ENCODE assay signal across 8 cellular contexts in genomic region chr9:125262217-125262991, GRCh38. TPM values are rescaled to one million over a fixed set of nuclear protein-coding genes. Genes with fewer than 3 reads are reported as not detected.
DNase-seq lines count a peak whose midpoint lies in the region; ATAC-seq lines count a peak whose summit lies in the region.

No MANE protein-coding gene starts in this region.

- H3K4me3 ChIP-seq in GM23248 (peak overlapping the region; percentile 88), mesodermal cell (ENCODE audit: extremely low read depth, insufficient read depth, low read length, poor library complexity, severe bottlenecking) (peak overlapping the region; percentile 97)

- peak overlapping the region; percentile 92 for H3K9ac ChIP-seq in GM23248

- H3K36me3 ChIP-seq in GM23248 (ENCODE audit: low read depth) (no peaks in the 10 kb centered on the region), mesodermal cell (ENCODE audit: control insufficient read depth, insufficient read depth, low read length) (peaks cover 30% of the 10 kb centered on the region)

- in situ Hi-C loops in GM23248 (cut with MboI) = no loop called here

- H3K4me2 ChIP-seq in GM23248 (ENCODE audit: unreplicated experiment) = peak overlapping the region; percentile 96

- H3K27me3 ChIP-seq in GM23248 (replicated peaks; ENCODE audit: insufficient read depth) = no peaks in the 10 kb centered on the region

- no peaks in the 10 kb centered on the region for H4K20me1 ChIP-seq in GM23248 (ENCODE audit: insufficient read depth)

- no peak for ATAC-seq in GM21619 (IDR thresholded peaks at IDR 0.05; ENCODE audit: unreplicated experiment)

- H3F3A ChIP-seq in GM23248 (ENCODE audit: insufficient read depth) = no peaks in the 10 kb centered on the region

- H3K27ac ChIP-seq in GM23248 = peak overlapping the region; percentile 47
- H3K27ac ChIP-seq in caudate nucleus (ENCODE audit: low read depth, low read length) = peak overlapping the region; percentile 70
- peak overlapping the region; percentile 62 for H3K27ac ChIP-seq in mesodermal cell (ENCODE audit: low read depth, low read length, severe bottlenecking)

- WGBS in GM23248 (ENCODE audit: low coverage in 1 of 2, low lambda C conversion rate in 2 of 2, missing lambda C conversion rate in 2 of 2), 2 experiments = 7 to 12% methylated on average over 9 to 17 of the region's 17 CpGs
- WGBS in mesodermal cell (ENCODE audit: insufficient coverage in 2 of 2), 2 experiments = 3 to 5% methylated on average over 10 to 11 of the region's 17 CpGs

- H3K9me2 ChIP-seq in GM23248 (ENCODE audit: insufficient read depth) = no peaks in the 10 kb centered on the region

- DNase-seq in DMS79 treated with DMSO at 0.1 percent for 48 hours (lab: John Stamatoyannopoulos, UW) (peak; percentile 54), DMS79 (lab: John Stamatoyannopoulos, UW) (no peak), GM23248 (peak; percentile 53), NCI-H1092 treated with DMSO at 0.1 percent for 48 hours (lab: John Stamatoyannopoulos, UW) (peak; percentile 38), caudate nucleus (lab: John Stamatoyannopoulos, UW) (peak in 1 of 61 donors; percentile 16), globus pallidus (ENCODE audit: low spot score) (no peak)

- H3K9me3 ChIP-seq in GM23248 (ENCODE audit: low read depth) (no peaks in the 10 kb centered on the region), mesodermal cell (ENCODE audit: control insufficient read depth, low read length) (no peaks in the 10 kb centered on the region)

- H3K4me1 ChIP-seq in GM23248 (ENCODE audit: insufficient read depth) = peaks cover 4% of the 10 kb centered on the region; the same call in 1 of the 2 replicates
- H3K4me1 ChIP-seq in mesodermal cell (ENCODE audit: control insufficient read depth, insufficient read depth, low read length, poor library complexity, severe bottlenecking) = no peaks in the 10 kb centered on the region

- peak overlapping the region; percentile 79 for H2AFZ ChIP-seq in GM23248

- peaks cover 58% of the 10 kb centered on the region for H3K79me2 ChIP-seq in GM23248 (ENCODE audit: insufficient read depth)

RNA-seq across cellular contexts. Expression of gene GAPVD1, which starts 0.8 kb away (rescaled TPM):
- total RNA-seq in GM23248 (2014; rRNA removed; shearing (Covaris generic)) = 33.6 and 36.3 TPM in 2 replicates
- polyA plus RNA-seq in GM23248 (2016; fragmentation: Nextera tagmentation; extraction: Ambion mirVana) = 37.0 and 39.5 TPM in 2 replicates
- 24.2 TPM for polyA plus RNA-seq in mesodermal cell (2013, experiment 1 of 2)
- polyA plus RNA-seq in mesodermal cell (2013, experiment 2 of 2) = 25.0 TPM

RNA-seq across cellular contexts. Expression of gene HSPA5, which starts 21.3 kb away (rescaled TPM):
- 70.4 and 76.5 TPM in 2 replicates for total RNA-seq in GM23248 (2014; rRNA removed; shearing (Covaris generic))
- polyA plus RNA-seq in GM23248 (2016; fragmentation: Nextera tagmentation; extraction: Ambion mirVana) = 481 and 496 TPM in 2 replicates
- 621 TPM for polyA plus RNA-seq in mesodermal cell (2013, experiment 1 of 2)
- polyA plus RNA-seq in mesodermal cell (2013, experiment 2 of 2) = 591 TPM

Comparison
In these comparisons a context has a peak if more than half of its experiments do, and no peak if none do; other contexts are left out.
1. DNase-seq: peak in DMS79 treated with DMSO at 0.1 percent for 48 hours (single experiment), GM23248 (single experiment) and NCI-H1092 treated with DMSO at 0.1 percent for 48 hours (single experiment); none in DMS79 (single experiment) and globus pallidus (single experiment).
2. Peak in every context shown above with its lines, with median percentiles within 50 percentile points of each other: H3K27ac ChIP-seq.